In genomic region chr11:46120361-46120710, GRCh38 we compare ENCODE assay signal across 8 cellular contexts. TPM values are rescaled to one million over a fixed set of nuclear protein-coding genes. Genes with fewer than 3 reads are reported as not detected.
A peak's percentile ranks its signal among the peaks of the same experiment; 100 is the strongest.
DNase-seq lines count a peak whose midpoint lies in the region; ATAC-seq and TF ChIP-seq lines count a peak whose summit lies in the region.

No MANE protein-coding gene starts in this region.

- H3K9me3 Mint-ChIP-seq in activated T-cell treated with anti-CD3 and anti-CD28 coated beads, Interleukin-2, amount 50 U/mL, for 4 hours: no peaks in the 10 kb centered on the region

- H3K4me3 ChIP-seq in HUES64 (ENCODE audit: low read length) (peak overlapping the region; percentile 84), skeletal muscle cell (ENCODE audit: low read depth, low read length) (peak overlapping the region; percentile 72)

- H3K9me3 ChIP-seq in HUES64 (ENCODE audit: insufficient read depth, low read depth, low read length): no peaks in the 10 kb centered on the region

- H3K36me3 Mint-ChIP-seq in activated T-cell treated with anti-CD3 and anti-CD28 coated beads, Interleukin-2, amount 50 U/mL, for 4 hours (ENCODE audit: insufficient read depth): no peaks in the 10 kb centered on the region

- H3K4me3 Mint-ChIP-seq in activated T-cell treated with anti-CD3 and anti-CD28 coated beads, Interleukin-2, amount 50 U/mL, for 4 hours: peak overlapping the region; percentile 86

- TF ChIP-seq CTCF in 22Rv1 (IDR thresholded peaks at IDR 0.05): no peak

- no peak overlapping the region for H3K9ac ChIP-seq in HUES64 (ENCODE audit: low read depth, low read length)

- H3K4me1 ChIP-seq in HUES64 (ENCODE audit: insufficient read depth, low read length): peaks cover 15% of the 10 kb centered on the region

- ATAC-seq in activated T-cell treated with anti-CD3 and anti-CD28 coated beads, Interleukin-2, amount 50 U/mL, for 4 hours: no peak
- ATAC-seq in left cardiac atrium (peak; percentile 0 to 15), GM21576 (IDR thresholded peaks at IDR 0.05; ENCODE audit: unreplicated experiment) (no peak)

- H3K27me3 Mint-ChIP-seq in activated T-cell treated with anti-CD3 and anti-CD28 coated beads, Interleukin-2, amount 50 U/mL, for 4 hours (ENCODE audit: low read depth): no peaks in the 10 kb centered on the region

- DNase-seq in activated T-cell treated with anti-CD3 and anti-CD28 coated beads, Interleukin-2, amount 50 U/mL, for 4 hours: no peak
- DNase-seq in left cardiac atrium (peak; percentile 41), skeletal muscle cell (ENCODE audit: low read depth) (no peak), NAMALWA (ENCODE audit: low spot score) (no peak), NCI-H446 treated with DMSO at 0.1 percent for 48 hours (lab: John Stamatoyannopoulos, UW) (no peak)

- peaks cover 49% of the 10 kb centered on the region for H3K4me1 Mint-ChIP-seq in activated T-cell treated with anti-CD3 and anti-CD28 coated beads, Interleukin-2, amount 50 U/mL, for 4 hours (ENCODE audit: low read depth)

- intact Hi-C loops in left cardiac atrium (cut with DNase I): loop anchor here in 1 of 2 donors (5.0 kb wide), 1 partner anchor 117 kb away; no protein-coding TSS in a partner anchor

- H3K27me3 ChIP-seq in HUES64 (ENCODE audit: insufficient read depth, low read length): no peaks in the 10 kb centered on the region

- no peaks in the 10 kb centered on the region for H3K36me3 ChIP-seq in HUES64 (ENCODE audit: insufficient read depth, low read length)

- peak overlapping the region; percentile 99 for H3K27ac ChIP-seq in 22Rv1
- H3K27ac ChIP-seq in HUES64 (ENCODE audit: low read depth, low read length): peak overlapping the region; percentile 90; the same call in 1 of the 2 replicates

- 0% methylated on average over 5 of the region's 25 CpGs for WGBS in HUES64

RNA-seq across cellular contexts. Expression of gene PHF21A, which starts 0.9 kb away (rescaled TPM):
- polyA plus RNA-seq in HUES64 (2013, experiment 1 of 2): 21.8 TPM
- 26.5 TPM for polyA plus RNA-seq in HUES64 (2013, experiment 2 of 2)
- 10 to 100 TPM; 13.4 to 20.3 (median 17.6) TPM for total RNA-seq in activated T-cell treated with anti-CD3 and anti-CD28 coated beads, Interleukin-2, amount 50 U/mL, for 4 hours
- 10 to 100 TPM; 39.7 to 40.4 TPM for total RNA-seq in left cardiac atrium

Comparison
In these comparisons a context has a peak if more than half of its experiments do, and no peak if none do; other contexts are left out.
1. ATAC-seq: peak in left cardiac atrium (2 of 2); none in activated T-cell treated with anti-CD3 and anti-CD28 coated beads, Interleukin-2, amount 50 U/mL, for 4 hours (0 of 2) and GM21576 (single experiment).